8 cellular contexts compared by ENCODE assay signal in the genomic region with DNA sequence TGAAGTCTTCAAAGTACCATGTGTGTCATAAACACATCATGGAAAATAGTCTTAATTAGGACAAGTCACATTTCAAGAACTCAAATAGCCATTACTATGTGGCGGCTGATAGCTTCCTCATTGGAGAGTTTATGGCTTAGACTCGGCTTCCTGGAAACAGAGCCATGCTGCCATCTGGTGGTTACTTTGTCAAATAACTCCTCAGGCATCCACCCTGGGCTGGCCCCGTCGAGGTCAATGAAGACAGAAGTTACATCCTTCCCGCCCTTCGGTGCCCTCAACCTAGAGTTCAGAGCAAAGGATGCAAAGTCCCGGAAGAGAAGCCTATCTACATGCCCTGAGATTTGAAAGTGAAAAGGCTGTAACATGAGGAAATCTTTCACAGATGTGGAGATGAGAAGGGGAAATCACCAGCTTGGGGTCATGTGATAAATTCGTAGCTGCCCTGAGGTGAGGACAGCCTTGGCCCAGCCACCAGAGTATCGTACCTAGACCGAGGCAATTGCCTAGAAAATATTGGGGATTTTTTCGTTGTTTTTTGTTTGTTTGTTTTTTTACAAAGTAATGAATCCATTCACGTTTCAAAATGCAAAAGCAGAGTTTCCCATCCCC. TPM values are rescaled to one million over a fixed set of nuclear protein-coding genes. Genes with fewer than 3 reads are reported as not detected.
A peak's percentile ranks its signal among the peaks of the same experiment; 100 is the strongest.
DNase-seq lines count a peak whose midpoint lies in the region; ATAC-seq and TF ChIP-seq lines count a peak whose summit lies in the region.

No MANE protein-coding gene starts in this region.

- peak overlapping the region; percentile 30 for H3K4me2 ChIP-seq in SU-DHL-6 (ENCODE audit: low read depth, low read length, poor library complexity, severe bottlenecking)

- no peaks in the 10 kb centered on the region for H3K9me3 Mint-ChIP-seq in activated naive CD8-positive, alpha-beta T cell treated with anti-CD3 and anti-CD28 coated beads, Interleukin-2, amount 10 ng/mL, durations not matched to agents 7 days and 5 days

- no peak overlapping the region for H3K9ac ChIP-seq in SU-DHL-6 (ENCODE audit: low read length)

- no peaks in the 10 kb centered on the region for H3K9me3 ChIP-seq in SU-DHL-6 (ENCODE audit: insufficient read depth, low read length)
- no peaks in the 10 kb centered on the region for H3K9me3 ChIP-seq in cardiac muscle cell (ENCODE audit: low read depth)
- H3K9me3 ChIP-seq in psoas muscle = no peaks in the 10 kb centered on the region
- no peaks in the 10 kb centered on the region for H3K9me3 ChIP-seq in aorta (ENCODE audit: control insufficient read depth, low read length)

- WGBS in psoas muscle, 3 donors = 17 to 21% (median 19%) methylated on average over 12 of the region's 12 CpGs
- 14 to 15% methylated on average over 12 of the region's 12 CpGs for WGBS in aorta, 2 donors

- DNase-seq in GM12865 (ENCODE audit: low read depth) (peak; percentile 87), NCI-H146 (lab: John Stamatoyannopoulos, UW) (peak; percentile 60), cardiac muscle cell (ENCODE audit: low read depth in 1 of 2, low spot score in 1 of 2) (peak; percentile 85 to 86), psoas muscle (peak; percentile 53 to 71), aorta (peak; percentile 72 to 78)
- DNase-seq in activated naive CD8-positive, alpha-beta T cell treated with anti-CD3 and anti-CD28 coated beads, Interleukin-2, amount 10 ng/mL, durations not matched to agents 7 days and 5 days = peak; percentile 64

- H4K20me1 ChIP-seq in SU-DHL-6 (ENCODE audit: low read depth, low read length) = no peaks in the 10 kb centered on the region

- H3K79me2 ChIP-seq in SU-DHL-6 (ENCODE audit: insufficient read depth, low read length) = no peaks in the 10 kb centered on the region

- peak; percentile 67 for TF ChIP-seq CTCF in GM12865 (IDR thresholded peaks at IDR 0.05; ENCODE audit: insufficient read depth, low read depth, low read length, missing control alignments)
- peak; percentile 43 for TF ChIP-seq CTCF in SU-DHL-6 (IDR thresholded peaks at IDR 0.05; ENCODE audit: insufficient read depth, low read length, poor library complexity, severe bottlenecking)
- TF ChIP-seq CTCF in cardiac muscle cell (IDR thresholded peaks at IDR 0.05; ENCODE audit: low read depth, low read length) = peak; percentile 66
- peak; percentile 91 for TF ChIP-seq CTCF in psoas muscle (IDR thresholded peaks at IDR 0.05)

- H3K9me2 ChIP-seq in SU-DHL-6 (replicated peaks; ENCODE audit: insufficient read depth, low read length) = no peaks in the 10 kb centered on the region

- peaks cover 8% of the 10 kb centered on the region for H3K27me3 Mint-ChIP-seq in activated naive CD8-positive, alpha-beta T cell treated with anti-CD3 and anti-CD28 coated beads, Interleukin-2, amount 10 ng/mL, durations not matched to agents 7 days and 5 days

- no peaks in the 10 kb centered on the region for H3F3A ChIP-seq in SU-DHL-6 (ENCODE audit: insufficient read depth)

- H3K36me3 ChIP-seq in SU-DHL-6 (ENCODE audit: low read length) (no peaks in the 10 kb centered on the region), cardiac muscle cell (no peaks in the 10 kb centered on the region), psoas muscle (ENCODE audit: insufficient read depth in 1 of 2, low read depth in 1 of 2) (no peaks in the 10 kb centered on the region), aorta (ENCODE audit: control insufficient read depth in 1 of 2, insufficient read depth in 2 of 2, low read length in 1 of 2) (no peaks in the 10 kb centered on the region)

- H3K4me1 ChIP-seq in cardiac muscle cell (ENCODE audit: low read depth) = no peaks in the 10 kb centered on the region
- no peaks in the 10 kb centered on the region for H3K4me1 ChIP-seq in psoas muscle
- H3K4me1 ChIP-seq in aorta (ENCODE audit: control insufficient read depth in 1 of 2, insufficient read depth in 2 of 2, low read length in 2 of 2) = no peaks in the 10 kb centered on the region

- no peak overlapping the region for H3K4me3 ChIP-seq in GM12865 (ENCODE audit: low read depth, low read length)
- no peak overlapping the region for H3K4me3 ChIP-seq in SU-DHL-6 (ENCODE audit: insufficient read depth, low read length, poor library complexity, severe bottlenecking)
- no peak overlapping the region for H3K4me3 ChIP-seq in cardiac muscle cell
- no peak overlapping the region for H3K4me3 ChIP-seq in psoas muscle
- no peak overlapping the region for H3K4me3 ChIP-seq in aorta (ENCODE audit: low read length in 2 of 2)

- peak overlapping the region; percentile 60 for H2AFZ ChIP-seq in SU-DHL-6 (ENCODE audit: low read depth, low read length, severe bottlenecking)

- peak overlapping the region; percentile 35 for H3K4me3 Mint-ChIP-seq in activated naive CD8-positive, alpha-beta T cell treated with anti-CD3 and anti-CD28 coated beads, Interleukin-2, amount 10 ng/mL, durations not matched to agents 7 days and 5 days

- peak overlapping the region; percentile 22 for H3K27ac Mint-ChIP-seq in activated naive CD8-positive, alpha-beta T cell treated with anti-CD3 and anti-CD28 coated beads, Interleukin-2, amount 10 ng/mL, durations not matched to agents 7 days and 5 days

- POLR2A ChIA-PET in activated naive CD8-positive, alpha-beta T cell treated with anti-CD3 and anti-CD28 coated beads, Interleukin-2, amount 10 ng/mL, durations not matched to agents 7 days and 5 days (lab: Charles Lee) = interaction anchor here (1.2 kb wide), 1 partner anchor 45 kb away, joined by 4 read pairs; no protein-coding TSS in a partner anchor

- intact Hi-C loops in psoas muscle (cut with DNase I) = loop anchor here (1.0 to 10.0 kb wide), 4 partner anchors 41 to 529 kb away; no protein-coding TSS in a partner anchor
- intact Hi-C loops in aorta (cut with DNase I) = loop anchor here (1.0 to 5.0 kb wide), 3 partner anchors 148 to 201 kb away; no protein-coding TSS in a partner anchor

- peaks cover 3% of the 10 kb centered on the region for H3K4me1 Mint-ChIP-seq in activated naive CD8-positive, alpha-beta T cell treated with anti-CD3 and anti-CD28 coated beads, Interleukin-2, amount 10 ng/mL, durations not matched to agents 7 days and 5 days

- ATAC-seq in HG02763 (IDR thresholded peaks at IDR 0.05; ENCODE audit: unreplicated experiment) (peak; percentile 71), psoas muscle (peak; percentile 87 to 99 (median 95)), aorta (ENCODE audit: low FRiP score) (peak; percentile 89)
- ATAC-seq in activated naive CD8-positive, alpha-beta T cell treated with anti-CD3 and anti-CD28 coated beads, Interleukin-2, amount 10 ng/mL, durations not matched to agents 7 days and 5 days (ENCODE audit: low read depth) = peak; percentile 97

- H3K27ac ChIP-seq in SU-DHL-6 (ENCODE audit: low read depth, low read length) (no peak overlapping the region), cardiac muscle cell (no peak overlapping the region), psoas muscle (no peak overlapping the region), aorta (ENCODE audit: low read depth in 1 of 2, low read length in 2 of 2) (no peak overlapping the region)

- H3K36me3 Mint-ChIP-seq in activated naive CD8-positive, alpha-beta T cell treated with anti-CD3 and anti-CD28 coated beads, Interleukin-2, amount 10 ng/mL, durations not matched to agents 7 days and 5 days = no peaks in the 10 kb centered on the region

- no peaks in the 10 kb centered on the region for H3K27me3 ChIP-seq in SU-DHL-6 (ENCODE audit: low read length)
- no peaks in the 10 kb centered on the region for H3K27me3 ChIP-seq in cardiac muscle cell
- peaks cover 0 to 2% (median 0%) of the 10 kb centered on the region in 3 donors for H3K27me3 ChIP-seq in psoas muscle (ENCODE audit: insufficient read depth in 3 of 3, low read length in 2 of 3)
- no peaks in the 10 kb centered on the region for H3K27me3 ChIP-seq in aorta (ENCODE audit: control insufficient read depth in 1 of 2, insufficient read depth in 2 of 2, low read length in 1 of 2)

RNA-seq across cellular contexts. Expression of a gene that starts 45.5 kb away (rescaled TPM):
- total RNA-seq in activated naive CD8-positive, alpha-beta T cell treated with anti-CD3 and anti-CD28 coated beads, Interleukin-2, amount 10 ng/mL, durations not matched to agents 7 days and 5 days = 10 to 100 TPM; 11.4 to 11.6 TPM
- 7.2 and 9.4 TPM in 2 replicates for total RNA-seq in cardiac muscle cell
- polyA plus RNA-seq in cardiac muscle cell = 5.6 and 6.3 TPM in 2 replicates
- 1 to 10 TPM; 1.4 to 2.8 (median 1.7) TPM for total RNA-seq in psoas muscle
- polyA plus RNA-seq in psoas muscle = 1 to 10 TPM in 2 of 3 donors, under 1 TPM in 1; 0.59 to 2.1 (median 1.5) TPM
- total RNA-seq in aorta = 10 to 100 TPM in 1 of 2 donors, 1 to 10 TPM in 1; 4.7 to 13.4 TPM
- polyA plus RNA-seq in aorta = 1 to 10 TPM; 1.1 to 8.8 TPM
